ENCODE assay signal across 23 cellular contexts in genomic region chr5:66242050-66242449, GRCh38.
"Had no signal": no experiment of that assay in that cellular context is flagged by ENCODE, and none has a peak within 500 bp of the region (broad histone marks: within the 10 kb centered on the region; RNA-seq: fewer than 3 reads in every experiment).

No MANE protein-coding gene starts in this region.

- H3K27ac Mint-ChIP-seq: activated T-cell treated with anti-CD3 and anti-CD28 coated beads, Interleukin-2, amount 50 U/mL, for 72 hours; endodermal cell; nephron; T-helper 1 cell treated with Interleukin-12 subunit alpha and Interleukin-12 subunit beta and Interleukin-4 antibody, amounts not matched to agents 30 μg/mL and 1 μg/mL, for 36 hours had no signal

- H3K27me3 ChIP-seq: dorsolateral prefrontal cortex, gastroesophageal sphincter, heart left ventricle, left lung, upper lobe of right lung had no signal

- H3K9me3 Mint-ChIP-seq: activated T-cell treated with anti-CD3 and anti-CD28 coated beads, Interleukin-2, amount 50 U/mL, for 72 hours; nephron; T-helper 1 cell treated with Interleukin-12 subunit alpha and Interleukin-12 subunit beta and Interleukin-4 antibody, amounts not matched to agents 30 μg/mL and 1 μg/mL, for 36 hours had no signal

- H3K4me1 ChIP-seq: gastroesophageal sphincter, heart left ventricle, left lung, upper lobe of right lung had no signal

- DNase-seq: activated CD4-positive, alpha-beta T cell treated with anti-CD3 and anti-CD28 coated beads for 1 hour; activated CD8-positive, alpha-beta memory T cell treated with anti-CD3 and anti-CD28 coated beads for 24 hours; activated CD8-positive, alpha-beta memory T cell treated with anti-CD3 and anti-CD28 coated beads, Interleukin-2, amount 50 U/mL, for 48 hours; activated effector memory CD4-positive, alpha-beta T cell treated with anti-CD3 and anti-CD28 coated beads, Interleukin-2, amount 50 U/mL, for 16 hours; activated naive CD4-positive, alpha-beta T cell treated with anti-CD3 and anti-CD28 coated beads, Interleukin-2, amount 50 U/mL, for 16 hours; activated T-cell treated with anti-CD3 and anti-CD28 coated beads, Interleukin-2, amount 50 U/mL, for 72 hours; aorta; dorsolateral prefrontal cortex; endodermal cell; heart left ventricle; kidney; left lung; midbrain; occipital lobe; stimulated activated CD4-positive, alpha-beta T cell treated with anti-CD3 and anti-CD28 coated beads, Interleukin-12 subunit alpha, Interleukin-12 subunit beta, amount 100 ng/mL, for 4 hours; stimulated activated CD4-positive, alpha-beta T cell treated with anti-CD3 and anti-CD28 coated beads, Interleukin-1b, Interleukin-23, amount 100 ng/mL, for 48 hours; stimulated activated CD8-positive, alpha-beta memory T cell treated with anti-CD3 and anti-CD28 coated beads, Interleukin-4, amount 100 ng/mL, for 48 hours; stimulated activated naive CD4-positive, alpha-beta T cell; upper lobe of right lung; WERI-Rb-1 had no signal

- H3K36me3 ChIP-seq: gastroesophageal sphincter, heart left ventricle, left lung, upper lobe of right lung, WERI-Rb-1 had no signal

- H3K27ac ChIP-seq: dorsolateral prefrontal cortex, gastroesophageal sphincter, heart left ventricle, left lung, upper lobe of right lung, WERI-Rb-1 had no signal

- H3K4me3 Mint-ChIP-seq: activated T-cell treated with anti-CD3 and anti-CD28 coated beads, Interleukin-2, amount 50 U/mL, for 72 hours; endodermal cell; nephron; T-helper 1 cell treated with Interleukin-12 subunit alpha and Interleukin-12 subunit beta and Interleukin-4 antibody, amounts not matched to agents 30 μg/mL and 1 μg/mL, for 36 hours had no signal

- H3K4me1 Mint-ChIP-seq: endodermal cell, nephron had no signal

- H3K9me3 ChIP-seq: gastroesophageal sphincter, heart left ventricle, left lung, upper lobe of right lung had no signal

- H3K4me3 ChIP-seq: dorsolateral prefrontal cortex, gastroesophageal sphincter, heart left ventricle, left lung, upper lobe of right lung had no signal

- ATAC-seq: activated T-cell treated with anti-CD3 and anti-CD28 coated beads, Interleukin-2, amount 50 U/mL, for 72 hours; gastroesophageal sphincter; heart left ventricle; left lung; upper lobe of right lung had no signal
